25 cellular contexts compared by ENCODE assay signal in the genomic region with DNA sequence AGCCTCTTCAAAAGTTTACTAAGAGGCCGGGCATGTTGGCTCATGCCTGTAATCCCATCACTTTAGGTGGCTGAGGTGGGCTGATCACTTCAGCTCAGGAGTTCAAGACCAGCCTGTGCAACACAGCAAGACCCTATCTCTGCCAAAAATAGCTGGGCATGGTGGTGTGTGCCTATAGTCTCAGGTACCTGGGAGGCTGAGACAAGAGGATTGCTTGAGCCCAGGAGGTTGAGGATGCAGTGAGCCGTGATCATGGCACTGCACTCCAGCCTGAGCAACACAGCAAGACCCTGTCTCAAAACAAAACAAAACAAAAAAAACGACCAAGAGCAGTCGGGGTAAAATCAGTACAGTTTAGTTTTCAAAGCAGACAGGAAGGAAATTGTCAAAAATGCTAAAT. TPM values are rescaled to one million over a fixed set of nuclear protein-coding genes. Genes with fewer than 3 reads are reported as not detected.
DNase-seq lines count a peak whose midpoint lies in the region; ATAC-seq, FAIRE-seq and TF ChIP-seq lines count a peak whose summit lies in the region.
"Had no signal": no experiment of that assay in that cellular context is flagged by ENCODE, and none has a peak within 500 bp of the region (broad histone marks: within the 10 kb centered on the region; RNA-seq: fewer than 3 reads in every experiment).

No MANE protein-coding gene starts in this region.

- peaks cover 23% of the 10 kb centered on the region for H3K4me1 Mint-ChIP-seq in T-helper 2 cell treated with Interferon-gamma antibody and Interleukin-4, amounts not matched to agents 5 μg/mL and 100 μg/mL, for 36 hours (ENCODE audit: low read depth)

- FAIRE-seq in HepG2 (lab: Jason Lieb, UNC) (no peak), bronchial epithelial cell (lab: Jason Lieb, UNC) (no peak), urothelium cell line (lab: Jason Lieb, UNC) (peak; percentile 42)
- FAIRE-seq: endothelial cell of umbilical vein, GM12892 had no signal

- no peak overlapping the region for H3K9ac ChIP-seq in HepG2 (ENCODE audit: insufficient read depth, low read depth, low read length)
- H3K9ac ChIP-seq: GM23248 had no signal

- TF ChIP-seq EP300 in HepG2 (IDR thresholded peaks at IDR 0.05; ENCODE audit: low read depth in 2 of 2, low read length in 2 of 2) (no peak), HepG2 (CRISPR knock-in tag; IDR thresholded peaks at IDR 0.05; ENCODE audit: borderline replicate concordance) (no peak)

- peaks cover 30% of the 10 kb centered on the region for H3K4me1 ChIP-seq in HepG2 (ENCODE audit: insufficient read depth, low read length)
- peaks cover 0 to 4% (median 0%) of the 10 kb centered on the region in 4 donors for H3K4me1 ChIP-seq in right lobe of liver

- no peak overlapping the region for H3K4me2 ChIP-seq in HepG2 (ENCODE audit: low read depth, low read length)

- no peak for DNase-seq in T-helper 2 cell treated with Interferon-gamma antibody and Interleukin-4, amounts not matched to agents 5 μg/mL and 100 μg/mL, for 36 hours (ENCODE audit: low spot score)
- DNase-seq in T-helper 2 cell (no peak), HepG2 (ENCODE audit: low spot score) (no peak), right lobe of liver (no peak), bronchial epithelial cell (ENCODE audit: low read depth) (peak; percentile 5), urothelium cell line (ENCODE audit: low spot score) (no peak), middle frontal gyrus (ENCODE audit: extremely low spot score, low spot score) (no peak), MG63 (no peak)
- DNase-seq: activated CD4-positive, alpha-beta T cell treated with anti-CD3 and anti-CD28 coated beads for 4 hours; activated CD8-positive, alpha-beta memory T cell treated with anti-CD3 and anti-CD28 coated beads, Interleukin-2, amount 50 U/mL, for 48 hours; cerebellar nuclear complex; DMS153; GM23248; hippocampal formation; Karpas-422; left cardiac atrium; thyroid gland had no signal

- H3K27ac Mint-ChIP-seq in T-helper 2 cell treated with Interferon-gamma antibody and Interleukin-4, amounts not matched to agents 5 μg/mL and 100 μg/mL, for 36 hours: peak overlapping the region; percentile 22
- H3K27ac Mint-ChIP-seq: stimulated activated naive CD8-positive, alpha-beta T cell treated with anti-CD3 and anti-CD28 coated beads, Interleukin-15, Interleukin-2, amounts not matched to agents 100 ng/mL and 50 ng/mL, for 24 hours; T-helper 1 cell treated with Interleukin-12 subunit alpha and Interleukin-12 subunit beta and Interleukin-4 antibody, amounts not matched to agents 30 μg/mL and 1 μg/mL, for 36 hours had no signal

- WGBS in HepG2 (ENCODE audit: low lambda C conversion rate): 38% methylated on average over 4 of the region's 4 CpGs
- 38% methylated on average over 3 of the region's 4 CpGs for WGBS in right lobe of liver (ENCODE audit: insufficient coverage, low coverage, low lambda C conversion rate, missing lambda C conversion rate)

- H3K36me3 ChIP-seq in HepG2 (replicated peaks in 1 of 2; ENCODE audit: control insufficient read depth in 1 of 2, insufficient read depth in 2 of 2, low read length in 2 of 2) (no peaks in the 10 kb centered on the region), right lobe of liver (no peaks in the 10 kb centered on the region), bronchial epithelial cell (ENCODE audit: control insufficient read depth, insufficient read depth, low read length) (no peaks in the 10 kb centered on the region), MG63 (no peaks in the 10 kb centered on the region; the same call in 1 of the 2 replicates)
- H3K36me3 ChIP-seq: gastroesophageal sphincter, thyroid gland had no signal

- H3K27ac ChIP-seq in HepG2 (ENCODE audit: extremely low read length, insufficient read depth, low read length) (no peak overlapping the region), right lobe of liver (no peak overlapping the region)
- H3K27ac ChIP-seq: 22Rv1, gastroesophageal sphincter, GM23248, HL-60, SK-N-MC, thyroid gland had no signal

- TF ChIP-seq CTCF in HepG2 (CRISPR knock-in tag; IDR thresholded peaks at IDR 0.05): no peak
- TF ChIP-seq CTCF in right lobe of liver (IDR thresholded peaks at IDR 0.05): no peak
- TF ChIP-seq CTCF in bronchial epithelial cell (IDR thresholded peaks at IDR 0.05; ENCODE audit: insufficient read depth, low read length, severe bottlenecking): no peak

- in situ Hi-C loops in HepG2 (cut with HindIII; ENCODE audit: extremely low pct_ligation_motif_present, low pct_unique_long_range_greater_than_20kb): no loop called here

- CTCF ChIA-PET in HepG2 (lab: Yijun Ruan, JAX; ENCODE audit: low intra/inter-chr PET ratio, low total read pairs): no interaction called here

- BruUV-seq in HepG2 (replicated peaks; lab: Mats Ljungman, UMichigan): no TSS peak

- TF ChIP-seq POLR2A in HepG2 (IDR thresholded peaks at IDR 0.05; ENCODE audit: insufficient read depth in 1 of 2, low read depth in 2 of 2, low read length in 2 of 2) (no peak), right lobe of liver (IDR thresholded peaks at IDR 0.05) (no peak)

- H3K27me3 ChIP-seq in HepG2 (ENCODE audit: control insufficient read depth in 1 of 2, insufficient read depth in 2 of 2, low read length in 2 of 2): no peaks in the 10 kb centered on the region; a peak in 1 of 5 replicates
- no peaks in the 10 kb centered on the region for H3K27me3 ChIP-seq in right lobe of liver
- no peaks in the 10 kb centered on the region for H3K27me3 ChIP-seq in bronchial epithelial cell (ENCODE audit: control insufficient read depth, insufficient read depth, low read length)
- H3K27me3 ChIP-seq in MG63: no peaks in the 10 kb centered on the region
- H3K27me3 ChIP-seq: gastroesophageal sphincter, thyroid gland had no signal

- peaks cover under 1% of the 10 kb centered on the region for H3K79me2 ChIP-seq in HepG2 (ENCODE audit: insufficient read depth, low read length)

- ATAC-seq in HepG2: no peak
- ATAC-seq in right lobe of liver: no peak
- ATAC-seq: gastroesophageal sphincter, left cardiac atrium had no signal

- no peaks in the 10 kb centered on the region for H3K27me3 Mint-ChIP-seq in T-helper 2 cell treated with Interferon-gamma antibody and Interleukin-4, amounts not matched to agents 5 μg/mL and 100 μg/mL, for 36 hours (ENCODE audit: low read depth)
- H3K27me3 Mint-ChIP-seq: stimulated activated naive CD8-positive, alpha-beta T cell treated with anti-CD3 and anti-CD28 coated beads, Interleukin-15, Interleukin-2, amounts not matched to agents 100 ng/mL and 50 ng/mL, for 24 hours had no signal

- POLR2A ChIA-PET in HepG2 (lab: Yijun Ruan, JAX): no interaction called here

- no peak overlapping the region for H2AFZ ChIP-seq in HepG2 (ENCODE audit: low read length)
- H2AFZ ChIP-seq: GM23248 had no signal

- H3K4me3 ChIP-seq in HepG2 (replicated peaks in 1 of 3; ENCODE audit: insufficient read depth in 1 of 3, low read depth in 2 of 3, low read length in 3 of 3) (no peak overlapping the region), right lobe of liver (no peak overlapping the region), bronchial epithelial cell (ENCODE audit: low read depth, low read length) (no peak overlapping the region), MG63 (no peak overlapping the region)
- H3K4me3 ChIP-seq: gastroesophageal sphincter, GM23248, SK-N-MC, thyroid gland had no signal

- intact Hi-C loops in HepG2 (cut with micrococcal nuclease; ENCODE audit: unreplicated experiment): no loop called here
- intact Hi-C loops in right lobe of liver (cut with DNase I): no loop called here

- peak overlapping the region; percentile 9 for H3K4me3 Mint-ChIP-seq in T-helper 2 cell treated with Interferon-gamma antibody and Interleukin-4, amounts not matched to agents 5 μg/mL and 100 μg/mL, for 36 hours
- H3K4me3 Mint-ChIP-seq: stimulated activated naive CD8-positive, alpha-beta T cell treated with anti-CD3 and anti-CD28 coated beads, Interleukin-15, Interleukin-2, amounts not matched to agents 100 ng/mL and 50 ng/mL, for 24 hours; T-helper 1 cell treated with Interleukin-12 subunit alpha and Interleukin-12 subunit beta and Interleukin-4 antibody, amounts not matched to agents 30 μg/mL and 1 μg/mL, for 36 hours had no signal

- TF ChIP-seq RAD21 in HepG2 (CRISPR knock-in tag; IDR thresholded peaks at IDR 0.05): no peak

- no peaks in the 10 kb centered on the region for H3K9me3 Mint-ChIP-seq in T-helper 2 cell treated with Interferon-gamma antibody and Interleukin-4, amounts not matched to agents 5 μg/mL and 100 μg/mL, for 36 hours
- H3K9me3 Mint-ChIP-seq: stimulated activated naive CD8-positive, alpha-beta T cell treated with anti-CD3 and anti-CD28 coated beads, Interleukin-15, Interleukin-2, amounts not matched to agents 100 ng/mL and 50 ng/mL, for 24 hours; T-helper 1 cell treated with Interleukin-12 subunit alpha and Interleukin-12 subunit beta and Interleukin-4 antibody, amounts not matched to agents 30 μg/mL and 1 μg/mL, for 36 hours had no signal

- H4K20me1 ChIP-seq in HepG2 (ENCODE audit: insufficient read depth, low read length): no peaks in the 10 kb centered on the region

- H3K9me3 ChIP-seq in HepG2 (ENCODE audit: low read length) (no peaks in the 10 kb centered on the region), right lobe of liver (no peaks in the 10 kb centered on the region), MG63 (no peaks in the 10 kb centered on the region)
- H3K9me3 ChIP-seq: gastroesophageal sphincter, thyroid gland had no signal

- H3K36me3 Mint-ChIP-seq in T-helper 2 cell treated with Interferon-gamma antibody and Interleukin-4, amounts not matched to agents 5 μg/mL and 100 μg/mL, for 36 hours (ENCODE audit: low read depth): peaks cover 7% of the 10 kb centered on the region

RNA-seq across cellular contexts. Expression of gene ADSL, which starts 4.7 kb away (rescaled TPM):
- total RNA-seq in HepG2 (2016; rRNA removed; fragmentation: Illumina TruSeq; extraction: Trizol) (174 and 246 TPM in 2 replicates), right lobe of liver (10 to 100 TPM; 15.1 to 47.6 (median 24.9) TPM), bronchial epithelial cell (57.1 and 110 TPM in 2 replicates)
- total RNA-seq in HepG2 (2016; cell fraction: cytosol; rRNA removed; fragmentation: Illumina TruSeq; extraction: Trizol; ENCODE audit: low read depth): 48.4 and 50.9 TPM in 2 replicates
- 170 and 259 TPM in 2 replicates for total RNA-seq in HepG2 (2016; cell fraction: insoluble cytoplasmic fraction; rRNA removed; fragmentation: Illumina TruSeq; extraction: Trizol)
- total RNA-seq in HepG2 (2016; cell fraction: membrane; rRNA removed; fragmentation: Illumina TruSeq; extraction: Trizol): 74.9 and 82.1 TPM in 2 replicates
- 104 TPM in 2 replicates for total RNA-seq in HepG2 (2016; cell fraction: nucleus; rRNA removed; fragmentation: Illumina TruSeq; extraction: Trizol)
- 123 and 126 TPM in 2 replicates for polyA plus RNA-seq in HepG2 (2011; rRNA removed)
- polyA plus RNA-seq in HepG2 (2011; cell fraction: cytosol; rRNA removed): 146 and 165 TPM in 2 replicates
- 121 and 128 TPM in 2 replicates for polyA plus RNA-seq in HepG2 (2011; cell fraction: nucleus; rRNA removed)
- polyA plus RNA-seq in HepG2 (2012): 85.3 and 95.9 TPM in 2 replicates
- polyA plus RNA-seq in HepG2 (2016; cell fraction: cytosol; fragmentation: Illumina TruSeq; extraction: Trizol; ENCODE audit: low read depth): 29.4 and 31.7 TPM in 2 replicates
- 192 and 202 TPM in 2 replicates for polyA plus RNA-seq in HepG2 (2016; cell fraction: insoluble cytoplasmic fraction; fragmentation: Illumina TruSeq; extraction: Trizol; ENCODE audit: low read depth)
- 40.9 and 42.5 TPM in 2 replicates for polyA plus RNA-seq in HepG2 (2016; cell fraction: membrane; fragmentation: Illumina TruSeq; extraction: Trizol; ENCODE audit: low read depth)
- polyA plus RNA-seq in HepG2 (2016; cell fraction: nucleus; fragmentation: Illumina TruSeq; extraction: Trizol; ENCODE audit: insufficient read depth, low read depth): 112 and 125 TPM in 2 replicates
- polyA minus RNA-seq in HepG2 (2011; rRNA and poly(A)+ RNA removed; ENCODE audit: low replicate concordance): 148 and 183 TPM in 2 replicates
- 49.9 and 55.2 TPM in 2 replicates for polyA minus RNA-seq in HepG2 (2011; cell fraction: cytosol; rRNA and poly(A)+ RNA removed)
- polyA minus RNA-seq in HepG2 (2011; cell fraction: nucleus; rRNA and poly(A)+ RNA removed): 79.3 and 97.1 TPM in 2 replicates
- 220 and 262 TPM in 2 replicates for total RNA-seq in MG63 (2014; rRNA removed; shearing (Covaris generic); ENCODE audit: low replicate concordance)

RNA-seq across cellular contexts. Expression of gene SGSM3, which starts 28.8 kb away (rescaled TPM):
- total RNA-seq in HepG2 (2016; rRNA removed; fragmentation: Illumina TruSeq; extraction: Trizol): 10.8 and 15.7 TPM in 2 replicates
- total RNA-seq in HepG2 (2016; cell fraction: cytosol; rRNA removed; fragmentation: Illumina TruSeq; extraction: Trizol; ENCODE audit: low read depth): 12.7 and 13.4 TPM in 2 replicates
- total RNA-seq in HepG2 (2016; cell fraction: insoluble cytoplasmic fraction; rRNA removed; fragmentation: Illumina TruSeq; extraction: Trizol): 8.1 and 17.9 TPM in 2 replicates
- 12.6 and 12.7 TPM in 2 replicates for total RNA-seq in HepG2 (2016; cell fraction: membrane; rRNA removed; fragmentation: Illumina TruSeq; extraction: Trizol)
- total RNA-seq in HepG2 (2016; cell fraction: nucleus; rRNA removed; fragmentation: Illumina TruSeq; extraction: Trizol): 18.0 and 19.9 TPM in 2 replicates
- polyA plus RNA-seq in HepG2 (2011; rRNA removed): 23.8 and 30.6 TPM in 2 replicates
- polyA plus RNA-seq in HepG2 (2011; cell fraction: cytosol; rRNA removed): 8.3 and 16.1 TPM in 2 replicates
- polyA plus RNA-seq in HepG2 (2011; cell fraction: nucleus; rRNA removed): 265 and 362 TPM in 2 replicates
- 12.7 and 19.1 TPM in 2 replicates for polyA plus RNA-seq in HepG2 (2012)
- 5.0 and 5.7 TPM in 2 replicates for polyA plus RNA-seq in HepG2 (2016; cell fraction: cytosol; fragmentation: Illumina TruSeq; extraction: Trizol; ENCODE audit: low read depth)
- polyA plus RNA-seq in HepG2 (2016; cell fraction: insoluble cytoplasmic fraction; fragmentation: Illumina TruSeq; extraction: Trizol; ENCODE audit: low read depth): 8.9 and 11.3 TPM in 2 replicates
- polyA plus RNA-seq in HepG2 (2016; cell fraction: membrane; fragmentation: Illumina TruSeq; extraction: Trizol; ENCODE audit: low read depth): 8.8 and 9.1 TPM in 2 replicates
- polyA plus RNA-seq in HepG2 (2016; cell fraction: nucleus; fragmentation: Illumina TruSeq; extraction: Trizol; ENCODE audit: insufficient read depth, low read depth): 46.2 and 59.6 TPM in 2 replicates
- polyA minus RNA-seq in HepG2 (2011; rRNA and poly(A)+ RNA removed; ENCODE audit: low replicate concordance): 20.1 and 47.7 TPM in 2 replicates
- 3.8 and 6.1 TPM in 2 replicates for polyA minus RNA-seq in HepG2 (2011; cell fraction: cytosol; rRNA and poly(A)+ RNA removed)
- polyA minus RNA-seq in HepG2 (2011; cell fraction: nucleus; rRNA and poly(A)+ RNA removed): 22.9 and 34.2 TPM in 2 replicates
- total RNA-seq in right lobe of liver: 10 to 100 TPM; 19.3 to 27.1 (median 25.8) TPM
- total RNA-seq in bronchial epithelial cell: 45.5 and 65.5 TPM in 2 replicates
- 34.6 and 47.6 TPM in 2 replicates for total RNA-seq in MG63 (2014; rRNA removed; shearing (Covaris generic); ENCODE audit: low replicate concordance)
